8 cellular contexts compared by ENCODE assay signal in genomic region chr13:106534844-106535551, GRCh38. TPM values are rescaled to one million over a fixed set of nuclear protein-coding genes. Genes with fewer than 3 reads are reported as not detected.
A peak's percentile ranks its signal among the peaks of the same experiment; 100 is the strongest.
DNase-seq lines count a peak whose midpoint lies in the region; ATAC-seq and TF ChIP-seq lines count a peak whose summit lies in the region.

No MANE protein-coding gene starts in this region.

- H3K9me3 ChIP-seq in PC-9 (ENCODE audit: insufficient read depth, low read depth) = no peaks in the 10 kb centered on the region

- peak overlapping the region; percentile 83 for H3K27ac ChIP-seq in PC-9
- peak overlapping the region; percentile 92 for H3K27ac ChIP-seq in brain microvascular endothelial cell

- no peak overlapping the region for H3K27ac Mint-ChIP-seq in activated CD4-positive, alpha-beta T cell treated with anti-CD3 and anti-CD28 coated beads for 36 hours
- peak overlapping the region in 1 of 6 donors; percentile 28 for H3K27ac Mint-ChIP-seq in immature natural killer cell

- H3K36me3 ChIP-seq in PC-9 (ENCODE audit: low read depth) (0 out of 2 replicates have a peak, but pooled peaks cover 6% of the 10 kb centered on the region), brain microvascular endothelial cell (replicated peaks) (no peaks in the 10 kb centered on the region)

- H3K4me2 ChIP-seq in PC-9 = peak overlapping the region; percentile 99

- intact Hi-C loops in activated CD4-positive, alpha-beta T cell treated with anti-CD3 and anti-CD28 coated beads for 36 hours (cut with DNase I, micrococcal nuclease) = loop anchor here (1.0 to 10.0 kb wide), 9 partner anchors 33 to 1488 kb away; partner anchors contain the start of gene ARGLU1 (in 2 of the 2)
- intact Hi-C loops in PC-9 (cut with micrococcal nuclease; ENCODE audit: unreplicated experiment) = loop anchor here (5.0 to 10.0 kb wide), 7 partner anchors 453 to 1763 kb away; no protein-coding TSS in a partner anchor

- no peaks in the 10 kb centered on the region for H3K9me3 Mint-ChIP-seq in activated CD4-positive, alpha-beta T cell treated with anti-CD3 and anti-CD28 coated beads for 36 hours (ENCODE audit: low read depth)
- H3K9me3 Mint-ChIP-seq in immature natural killer cell = no peaks in the 10 kb centered on the region

- no peak for TF ChIP-seq CTCF in PC-9 (conservative IDR thresholded peaks at IDR 0.05)
- no peak for TF ChIP-seq CTCF in brain microvascular endothelial cell (IDR thresholded peaks at IDR 0.05; ENCODE audit: low read depth, low read length, missing control alignments)

- H3K27me3 ChIP-seq in PC-9 (ENCODE audit: insufficient read depth, low read depth) = no peaks in the 10 kb centered on the region
- no peaks in the 10 kb centered on the region for H3K27me3 ChIP-seq in brain microvascular endothelial cell (replicated peaks)

- POLR2A ChIA-PET in activated CD4-positive, alpha-beta T cell treated with anti-CD3 and anti-CD28 coated beads for 36 hours (lab: Charles Lee) = interaction anchor here (0.7 kb wide), 1 partner anchor 11 kb away, joined by 3 read pairs; no protein-coding TSS in a partner anchor
- POLR2A ChIA-PET in PC-9 (lab: Charles Lee; ENCODE audit: unreplicated experiment) = no interaction called here

- H3K9me2 ChIP-seq in PC-9 (ENCODE audit: insufficient read depth) = no peaks in the 10 kb centered on the region

- H3K36me3 Mint-ChIP-seq in activated CD4-positive, alpha-beta T cell treated with anti-CD3 and anti-CD28 coated beads for 36 hours (ENCODE audit: low read depth) = no peaks in the 10 kb centered on the region
- no peaks in the 10 kb centered on the region for H3K36me3 Mint-ChIP-seq in immature natural killer cell

- H3K4me1 Mint-ChIP-seq in activated CD4-positive, alpha-beta T cell treated with anti-CD3 and anti-CD28 coated beads for 36 hours = peaks cover 19% of the 10 kb centered on the region
- peaks cover 19 to 25% of the 10 kb centered on the region in 2 donors for H3K4me1 Mint-ChIP-seq in immature natural killer cell

- peak; percentile 27 for DNase-seq in activated CD4-positive, alpha-beta T cell treated with anti-CD3 and anti-CD28 coated beads for 36 hours
- no peak for DNase-seq in activated CD4-positive, alpha-beta T cell treated with anti-CD3 and anti-CD28 coated beads, Interleukin-2, amount 50 U/mL, for 4 hours
- DNase-seq in PC-9 = no peak
- no peak for DNase-seq in brain microvascular endothelial cell
- peak; percentile 9 to 26 (median 24) for DNase-seq in immature natural killer cell
- DNase-seq in stimulated activated CD8-positive, alpha-beta memory T cell treated with anti-CD3 and anti-CD28 coated beads, Interleukin-4, amount 100 ng/mL, for 48 hours = peak; percentile 33
- no peak for DNase-seq in T1000 (lab: John Stamatoyannopoulos, UW)

- H3K79me2 ChIP-seq in PC-9 (ENCODE audit: low read depth) = peaks cover 48% of the 10 kb centered on the region

- in situ Hi-C loops in brain microvascular endothelial cell (cut with HindIII; ENCODE audit: low pct_ligation_motif_present, low sequenced_read_pairs) = no loop called here

- H2AFZ ChIP-seq in PC-9 = peak overlapping the region; percentile 76; the same call in 1 of the 2 replicates

- H3K27me3 Mint-ChIP-seq in activated CD4-positive, alpha-beta T cell treated with anti-CD3 and anti-CD28 coated beads for 36 hours = peaks cover 27% of the 10 kb centered on the region
- peaks cover 15 to 29% (median 19%) of the 10 kb centered on the region in 3 donors for H3K27me3 Mint-ChIP-seq in immature natural killer cell (ENCODE audit: low read depth in 3 of 3)

- peak overlapping the region; percentile 72 for H3K4me3 ChIP-seq in PC-9
- H3K4me3 ChIP-seq in brain microvascular endothelial cell (ENCODE audit: low read depth, low read length) = peak overlapping the region; percentile 94

- ATAC-seq in activated CD4-positive, alpha-beta T cell treated with anti-CD3 and anti-CD28 coated beads for 36 hours = peak; percentile 20
- ATAC-seq in HG02759 (IDR thresholded peaks at IDR 0.05; ENCODE audit: unreplicated experiment) = peak; percentile 27

- H3K4me1 ChIP-seq in PC-9 (replicated peaks; ENCODE audit: insufficient read depth) = peaks cover 23% of the 10 kb centered on the region

- no TSS peak for BruUV-seq in PC-9 (replicated peaks; lab: Mats Ljungman, UMichigan)

- peaks cover 38% of the 10 kb centered on the region for H3F3A ChIP-seq in PC-9 (ENCODE audit: insufficient read depth, low read depth)

- no peaks in the 10 kb centered on the region; the same call in 1 of the 2 replicates for H4K20me1 ChIP-seq in PC-9 (ENCODE audit: insufficient read depth)

- CTCF ChIA-PET in activated CD4-positive, alpha-beta T cell treated with anti-CD3 and anti-CD28 coated beads for 36 hours (lab: Charles Lee) = interaction anchor here (1.1 to 3.5 kb wide), 2 partner anchors 32 to 86 kb away, joined by 3 to 36 read pairs; partner anchors contain the start of gene ARGLU1
- CTCF ChIA-PET in PC-9 (lab: Charles Lee) = interaction anchor here (0.6 to 0.8 kb wide), 3 partner anchors 383 to 798 kb away, joined by 3 to 9 read pairs (median 3); no protein-coding TSS in a partner anchor

- peak overlapping the region; percentile 68 for H3K4me3 Mint-ChIP-seq in activated CD4-positive, alpha-beta T cell treated with anti-CD3 and anti-CD28 coated beads for 36 hours
- H3K4me3 Mint-ChIP-seq in immature natural killer cell = peak overlapping the region; percentile 79 to 89 (median 84)

RNA-seq across cellular contexts. Expression of gene EFNB2, which starts 0.5 kb away (rescaled TPM):
- under 1 TPM; 0.05 to 0.14 TPM for total RNA-seq in activated CD4-positive, alpha-beta T cell treated with anti-CD3 and anti-CD28 coated beads for 36 hours
- total RNA-seq in PC-9 (2021) = 13.4 and 17.5 TPM in 2 replicates
- under 1 TPM in 1 of 3 donors, not detected in 2; 0.17 TPM for polyA plus RNA-seq in immature natural killer cell

RNA-seq across cellular contexts. Expression of gene ARGLU1, which starts 32.9 kb away (rescaled TPM):
- 10 to 100 TPM; 68.8 to 94.2 TPM for total RNA-seq in activated CD4-positive, alpha-beta T cell treated with anti-CD3 and anti-CD28 coated beads for 36 hours
- total RNA-seq in PC-9 (2021) = 89.2 and 90.8 TPM in 2 replicates
- 10 to 100 TPM; 27.0 to 56.7 (median 39.8) TPM for polyA plus RNA-seq in immature natural killer cell

Comparison
In these comparisons a context has a peak if more than half of its experiments do, and no peak if none do; other contexts are left out.
1. DNase-seq: peak in activated CD4-positive, alpha-beta T cell treated with anti-CD3 and anti-CD28 coated beads for 36 hours (single experiment), immature natural killer cell (3 of 3) and stimulated activated CD8-positive, alpha-beta memory T cell treated with anti-CD3 and anti-CD28 coated beads, Interleukin-4, amount 100 ng/mL, for 48 hours (single experiment); none in activated CD4-positive, alpha-beta T cell treated with anti-CD3 and anti-CD28 coated beads, Interleukin-2, amount 50 U/mL, for 4 hours (0 of 2), PC-9 (0 of 2), brain microvascular endothelial cell (single experiment) and T1000 (single experiment).
2. RNA of gene EFNB2, which starts 0.5 kb away (total RNA-seq): 13.4 to 17.5 TPM in PC-9; 0.05 to 0.14 TPM in activated CD4-positive, alpha-beta T cell treated with anti-CD3 and anti-CD28 coated beads for 36 hours; every median in the first group is over 10 times any median in the second.